Comparison of ENCODE assay signal across 32 cellular contexts in genomic region chr1:196689001-196689400, GRCh38.
"Had no signal": no experiment of that assay in that cellular context is flagged by ENCODE, and none has a peak within 500 bp of the region (broad histone marks: within the 10 kb centered on the region; RNA-seq: fewer than 3 reads in every experiment).

No MANE protein-coding gene starts in this region.

- H3K36me3 Mint-ChIP-seq: activated naive CD4-positive, alpha-beta T cell treated with anti-CD3 and anti-CD28 coated beads, Interleukin-2, amount 10 ng/mL, durations not matched to agents 7 days and 5 days; activated naive CD4-positive, alpha-beta T cell treated with anti-CD3 and anti-CD28 coated beads, Interleukin-2, amount 50 U/mL, for 24 hours; activated naive CD8-positive, alpha-beta T cell; activated naive CD8-positive, alpha-beta T cell treated with anti-CD3 and anti-CD28 coated beads, Interleukin-2, amount 10 ng/mL, durations not matched to agents 7 days and 5 days; brain; WTC11 had no signal

- H3K27me3 Mint-ChIP-seq: activated CD4-positive, alpha-beta memory T cell treated with anti-CD3 and anti-CD28 coated beads, Interleukin-2, amount 10 ng/mL, durations not matched to agents 7 days and 5 days; activated CD4-positive, alpha-beta T cell treated with anti-CD3 and anti-CD28 coated beads for 36 hours; activated CD4-positive, alpha-beta T cell treated with anti-CD3 and anti-CD28 coated beads, Interleukin-2, amount 10 ng/mL, durations not matched to agents 7 days and 5 days; activated CD8-positive, alpha-beta memory T cell treated with anti-CD3 and anti-CD28 coated beads, Interleukin-2, amount 10 ng/mL, durations not matched to agents 7 days and 5 days; activated naive CD4-positive, alpha-beta T cell treated with anti-CD3 and anti-CD28 coated beads, Interleukin-2, amount 10 ng/mL, durations not matched to agents 7 days and 5 days; activated naive CD4-positive, alpha-beta T cell treated with anti-CD3 and anti-CD28 coated beads, Interleukin-2, amount 50 U/mL, for 24 hours; activated naive CD8-positive, alpha-beta T cell; activated naive CD8-positive, alpha-beta T cell treated with anti-CD3 and anti-CD28 coated beads, Interleukin-2, amount 10 ng/mL, durations not matched to agents 7 days and 5 days; activated naive CD8-positive, alpha-beta T cell treated with anti-CD3 and anti-CD28 coated beads, Interleukin-2, amount 50 U/mL, for 24 hours; activated T-cell treated with anti-CD3 and anti-CD28 coated beads, Interleukin-2, amount 50 U/mL, for 24 hours; brain; central memory CD8-positive, alpha-beta T cell had no signal

- ATAC-seq: activated CD4-positive, alpha-beta T cell treated with anti-CD3 and anti-CD28 coated beads for 36 hours; activated CD4-positive, CD25-positive, alpha-beta regulatory T cell treated with anti-CD3 and anti-CD28 coated beads, Interleukin-2, amount 50 U/mL, for 24 hours; activated CD8-positive, alpha-beta memory T cell treated with anti-CD3 and anti-CD28 coated beads, Interleukin-2, amount 10 ng/mL, durations not matched to agents 7 days and 5 days; activated CD8-positive, alpha-beta T cell treated with anti-CD3 and anti-CD28 coated beads, Interleukin-2, amount 10 ng/mL, durations not matched to agents 7 days and 5 days; activated naive CD8-positive, alpha-beta T cell treated with anti-CD3 and anti-CD28 coated beads, Interleukin-2, amount 50 U/mL, for 24 hours; WTC11 had no signal

- DNase-seq: activated CD4-positive, alpha-beta memory T cell treated with anti-CD3 and anti-CD28 coated beads, Interleukin-2, amount 10 ng/mL, durations not matched to agents 7 days and 5 days; activated CD4-positive, alpha-beta T cell treated with anti-CD3 and anti-CD28 coated beads for 1 hour; activated CD4-positive, alpha-beta T cell treated with anti-CD3 and anti-CD28 coated beads for 36 hours; activated CD4-positive, alpha-beta T cell treated with anti-CD3 and anti-CD28 coated beads for 48 hours; activated CD4-positive, alpha-beta T cell treated with anti-CD3 and anti-CD28 coated beads, Interleukin-2, amount 10 ng/mL, durations not matched to agents 7 days and 5 days; activated CD4-positive, alpha-beta T cell treated with anti-CD3 and anti-CD28 coated beads, Interleukin-2, amount 50 U/mL, for 48 hours; activated CD4-positive, CD25-positive, alpha-beta regulatory T cell; activated CD8-positive, alpha-beta memory T cell treated with anti-CD3 and anti-CD28 coated beads for 24 hours; activated CD8-positive, alpha-beta memory T cell treated with anti-CD3 and anti-CD28 coated beads, Interleukin-2, amount 10 ng/mL, durations not matched to agents 7 days and 5 days; activated CD8-positive, alpha-beta memory T cell treated with anti-CD3 and anti-CD28 coated beads, Interleukin-2, amount 50 U/mL, for 48 hours; activated CD8-positive, alpha-beta T cell treated with anti-CD3 and anti-CD28 coated beads, Interleukin-2, amount 10 ng/mL, durations not matched to agents 7 days and 5 days; activated effector memory CD4-positive, alpha-beta T cell treated with Interleukin-2 at 50 U/mL for 16 hours; activated gamma-delta T cell; activated naive CD4-positive, alpha-beta T cell treated with anti-CD3 and anti-CD28 coated beads, Interleukin-2, amount 10 ng/mL, durations not matched to agents 7 days and 5 days; activated naive CD4-positive, alpha-beta T cell treated with Interleukin-2 at 50 U/mL for 16 hours; activated naive CD8-positive, alpha-beta T cell treated with anti-CD3 and anti-CD28 coated beads, Interleukin-2, amount 10 ng/mL, durations not matched to agents 7 days and 5 days; activated naive CD8-positive, alpha-beta T cell treated with anti-CD3 and anti-CD28 coated beads, Interleukin-2, amount 50 U/mL, for 24 hours; activated T-cell treated with anti-CD3 and anti-CD28 coated beads, Interleukin-2, amount 50 U/mL, for 24 hours; activated T-cell treated with anti-CD3 and anti-CD28 coated beads, Interleukin-2, amount 50 U/mL, for 48 hours; amygdala; anterior cingulate cortex; caudate nucleus; cerebellar nuclear complex; WERI-Rb-1 had no signal

- H3K4me3 Mint-ChIP-seq: activated CD4-positive, alpha-beta memory T cell treated with anti-CD3 and anti-CD28 coated beads, Interleukin-2, amount 10 ng/mL, durations not matched to agents 7 days and 5 days; activated CD4-positive, alpha-beta T cell treated with anti-CD3 and anti-CD28 coated beads for 36 hours; activated CD4-positive, alpha-beta T cell treated with anti-CD3 and anti-CD28 coated beads, Interleukin-2, amount 10 ng/mL, durations not matched to agents 7 days and 5 days; activated CD8-positive, alpha-beta memory T cell treated with anti-CD3 and anti-CD28 coated beads, Interleukin-2, amount 10 ng/mL, durations not matched to agents 7 days and 5 days; activated CD8-positive, alpha-beta T cell treated with anti-CD3 and anti-CD28 coated beads, Interleukin-2, amount 10 ng/mL, durations not matched to agents 7 days and 5 days; activated naive CD4-positive, alpha-beta T cell treated with anti-CD3 and anti-CD28 coated beads, Interleukin-2, amount 10 ng/mL, durations not matched to agents 7 days and 5 days; activated naive CD4-positive, alpha-beta T cell treated with anti-CD3 and anti-CD28 coated beads, Interleukin-2, amount 50 U/mL, for 24 hours; activated naive CD8-positive, alpha-beta T cell; activated naive CD8-positive, alpha-beta T cell treated with anti-CD3 and anti-CD28 coated beads, Interleukin-2, amount 10 ng/mL, durations not matched to agents 7 days and 5 days; activated naive CD8-positive, alpha-beta T cell treated with anti-CD3 and anti-CD28 coated beads, Interleukin-2, amount 50 U/mL, for 24 hours; activated T-cell treated with anti-CD3 and anti-CD28 coated beads, Interleukin-2, amount 50 U/mL, for 24 hours; brain; central memory CD8-positive, alpha-beta T cell; T-helper 1 cell treated with Interleukin-12 subunit alpha and Interleukin-12 subunit beta and Interleukin-4 antibody, amounts not matched to agents 30 μg/mL and 1 μg/mL, for 36 hours; WTC11 had no signal

- H3K27ac Mint-ChIP-seq: activated CD4-positive, alpha-beta memory T cell treated with anti-CD3 and anti-CD28 coated beads, Interleukin-2, amount 10 ng/mL, durations not matched to agents 7 days and 5 days; activated CD4-positive, alpha-beta T cell treated with anti-CD3 and anti-CD28 coated beads for 36 hours; activated CD4-positive, alpha-beta T cell treated with anti-CD3 and anti-CD28 coated beads, Interleukin-2, amount 10 ng/mL, durations not matched to agents 7 days and 5 days; activated CD8-positive, alpha-beta memory T cell treated with anti-CD3 and anti-CD28 coated beads, Interleukin-2, amount 10 ng/mL, durations not matched to agents 7 days and 5 days; activated CD8-positive, alpha-beta T cell treated with anti-CD3 and anti-CD28 coated beads, Interleukin-2, amount 10 ng/mL, durations not matched to agents 7 days and 5 days; activated naive CD4-positive, alpha-beta T cell treated with anti-CD3 and anti-CD28 coated beads, Interleukin-2, amount 10 ng/mL, durations not matched to agents 7 days and 5 days; activated naive CD4-positive, alpha-beta T cell treated with anti-CD3 and anti-CD28 coated beads, Interleukin-2, amount 50 U/mL, for 24 hours; activated naive CD8-positive, alpha-beta T cell; activated naive CD8-positive, alpha-beta T cell treated with anti-CD3 and anti-CD28 coated beads, Interleukin-2, amount 10 ng/mL, durations not matched to agents 7 days and 5 days; activated naive CD8-positive, alpha-beta T cell treated with anti-CD3 and anti-CD28 coated beads, Interleukin-2, amount 50 U/mL, for 24 hours; activated T-cell treated with anti-CD3 and anti-CD28 coated beads, Interleukin-2, amount 50 U/mL, for 24 hours; activated T-helper 2 cell treated with anti-CD3 and anti-CD28 coated beads, Interferon-gamma antibody, Interleukin-2, Interleukin-4, amounts not matched to agents 10 μg/mL and 5 μg/mL and 100 μg/mL, durations not matched to agents 14 hours and 24 hours and 36 hours; brain; T-helper 1 cell treated with Interleukin-12 subunit alpha and Interleukin-12 subunit beta and Interleukin-4 antibody, amounts not matched to agents 30 μg/mL and 1 μg/mL, for 36 hours; WTC11 had no signal

- H3K4me1 Mint-ChIP-seq: activated CD4-positive, alpha-beta memory T cell treated with anti-CD3 and anti-CD28 coated beads, Interleukin-2, amount 10 ng/mL, durations not matched to agents 7 days and 5 days; activated CD4-positive, alpha-beta T cell treated with anti-CD3 and anti-CD28 coated beads for 36 hours; activated CD4-positive, alpha-beta T cell treated with anti-CD3 and anti-CD28 coated beads, Interleukin-2, amount 10 ng/mL, durations not matched to agents 7 days and 5 days; activated CD8-positive, alpha-beta memory T cell treated with anti-CD3 and anti-CD28 coated beads, Interleukin-2, amount 10 ng/mL, durations not matched to agents 7 days and 5 days; activated naive CD4-positive, alpha-beta T cell treated with anti-CD3 and anti-CD28 coated beads, Interleukin-2, amount 10 ng/mL, durations not matched to agents 7 days and 5 days; activated naive CD4-positive, alpha-beta T cell treated with anti-CD3 and anti-CD28 coated beads, Interleukin-2, amount 50 U/mL, for 24 hours; activated naive CD8-positive, alpha-beta T cell treated with anti-CD3 and anti-CD28 coated beads, Interleukin-2, amount 10 ng/mL, durations not matched to agents 7 days and 5 days; brain; central memory CD8-positive, alpha-beta T cell; WTC11 had no signal

- H3K9me3 Mint-ChIP-seq: activated CD4-positive, alpha-beta memory T cell treated with anti-CD3 and anti-CD28 coated beads, Interleukin-2, amount 10 ng/mL, durations not matched to agents 7 days and 5 days; activated CD4-positive, alpha-beta T cell treated with anti-CD3 and anti-CD28 coated beads, Interleukin-2, amount 10 ng/mL, durations not matched to agents 7 days and 5 days; activated naive CD4-positive, alpha-beta T cell treated with anti-CD3 and anti-CD28 coated beads, Interleukin-2, amount 10 ng/mL, durations not matched to agents 7 days and 5 days; activated naive CD8-positive, alpha-beta T cell treated with anti-CD3 and anti-CD28 coated beads, Interleukin-2, amount 10 ng/mL, durations not matched to agents 7 days and 5 days; activated naive CD8-positive, alpha-beta T cell treated with anti-CD3 and anti-CD28 coated beads, Interleukin-2, amount 50 U/mL, for 24 hours; activated T-cell treated with anti-CD3 and anti-CD28 coated beads, Interleukin-2, amount 50 U/mL, for 24 hours; activated T-helper 2 cell treated with anti-CD3 and anti-CD28 coated beads, Interferon-gamma antibody, Interleukin-2, Interleukin-4, amounts not matched to agents 10 μg/mL and 5 μg/mL and 100 μg/mL, durations not matched to agents 14 hours and 24 hours and 36 hours; brain; T-helper 1 cell treated with Interleukin-12 subunit alpha and Interleukin-12 subunit beta and Interleukin-4 antibody, amounts not matched to agents 30 μg/mL and 1 μg/mL, for 36 hours; WTC11 had no signal
